In the genomic region with DNA sequence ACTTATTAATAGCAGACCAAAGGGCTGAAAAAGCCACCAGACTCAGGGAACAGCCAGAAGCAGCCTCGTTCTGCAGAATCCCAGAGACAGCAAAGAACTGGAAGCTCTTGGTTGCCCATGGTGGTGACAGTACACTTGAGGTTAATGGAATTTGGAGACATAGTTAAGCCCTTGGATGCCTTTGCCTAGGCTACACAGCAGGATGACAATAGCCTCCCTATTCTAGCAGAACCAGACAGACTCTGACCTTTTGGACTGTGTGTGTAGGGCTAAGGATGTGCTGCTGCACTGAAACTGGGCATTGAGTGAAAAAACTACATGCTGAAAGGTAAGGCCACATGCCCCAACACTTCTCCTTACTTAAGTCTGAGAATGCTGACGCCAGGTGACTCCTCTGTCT, we compare ENCODE assay signal across 1 cellular context.
A peak's percentile ranks its signal among the peaks of the same experiment; 100 is the strongest.
TF ChIP-seq lines count a peak whose summit lies in the region.

No MANE protein-coding gene starts in this region.

TF ChIP-seq in HepG2, 621 proteins besides CTCF, POLR2A, EP300 and RAD21 (continued from another document and continues in another):
- no peak for TF ChIP-seq PBX3 (CRISPR knock-in tag; IDR thresholded peaks at IDR 0.05; ENCODE audit: borderline replicate concordance)
- no peak for TF ChIP-seq BORCS8-MEF2B (CRISPR knock-in tag; IDR thresholded peaks at IDR 0.05)
- no peak for TF ChIP-seq FOSL1 (CRISPR knock-in tag; IDR thresholded peaks at IDR 0.05; ENCODE audit: borderline replicate concordance)
- TF ChIP-seq ZNF558 (CRISPR knock-in tag; IDR thresholded peaks at IDR 0.05; ENCODE audit: borderline replicate concordance) = no peak
- TF ChIP-seq FOXO4 (CRISPR knock-in tag; conservative IDR thresholded peaks at IDR 0.05) = no peak
- no peak for TF ChIP-seq KLF6 (CRISPR knock-in tag; IDR thresholded peaks at IDR 0.05)
- TF ChIP-seq ZNF281 (CRISPR knock-in tag; IDR thresholded peaks at IDR 0.05; ENCODE audit: borderline replicate concordance) = no peak
- TF ChIP-seq, protein P1, sequence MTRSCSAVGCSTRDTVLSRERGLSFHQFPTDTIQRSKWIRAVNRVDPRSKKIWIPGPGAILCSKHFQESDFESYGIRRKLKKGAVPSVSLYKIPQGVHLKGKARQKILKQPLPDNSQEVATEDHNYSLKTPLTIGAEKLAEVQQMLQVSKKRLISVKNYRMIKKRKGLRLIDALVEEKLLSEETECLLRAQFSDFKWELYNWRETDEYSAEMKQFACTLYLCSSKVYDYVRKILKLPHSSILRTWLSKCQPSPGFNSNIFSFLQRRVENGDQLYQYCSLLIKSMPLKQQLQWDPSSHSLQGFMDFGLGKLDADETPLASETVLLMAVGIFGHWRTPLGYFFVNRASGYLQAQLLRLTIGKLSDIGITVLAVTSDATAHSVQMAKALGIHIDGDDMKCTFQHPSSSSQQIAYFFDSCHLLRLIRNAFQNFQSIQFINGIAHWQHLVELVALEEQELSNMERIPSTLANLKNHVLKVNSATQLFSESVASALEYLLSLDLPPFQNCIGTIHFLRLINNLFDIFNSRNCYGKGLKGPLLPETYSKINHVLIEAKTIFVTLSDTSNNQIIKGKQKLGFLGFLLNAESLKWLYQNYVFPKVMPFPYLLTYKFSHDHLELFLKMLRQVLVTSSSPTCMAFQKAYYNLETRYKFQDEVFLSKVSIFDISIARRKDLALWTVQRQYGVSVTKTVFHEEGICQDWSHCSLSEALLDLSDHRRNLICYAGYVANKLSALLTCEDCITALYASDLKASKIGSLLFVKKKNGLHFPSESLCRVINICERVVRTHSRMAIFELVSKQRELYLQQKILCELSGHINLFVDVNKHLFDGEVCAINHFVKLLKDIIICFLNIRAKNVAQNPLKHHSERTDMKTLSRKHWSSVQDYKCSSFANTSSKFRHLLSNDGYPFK (CRISPR knock-in tag; IDR thresholded peaks at IDR 0.05; ENCODE audit: borderline replicate concordance) = no peak
- TF ChIP-seq FOXA3 (CRISPR knock-in tag; IDR thresholded peaks at IDR 0.05) = 0 out of 2 replicates have a peak, but pooled peaks have one; percentile 8
- TF ChIP-seq DNMT1 (CRISPR knock-in tag; IDR thresholded peaks at IDR 0.05) = no peak
- TF ChIP-seq WIZ (CRISPR knock-in tag; IDR thresholded peaks at IDR 0.05) = no peak
- no peak for TF ChIP-seq KDM2A (CRISPR knock-in tag; IDR thresholded peaks at IDR 0.05; ENCODE audit: borderline replicate concordance, low read depth)
- no peak for TF ChIP-seq RAD51 (IDR thresholded peaks at IDR 0.05; ENCODE audit: borderline replicate concordance)
- TF ChIP-seq HNF4G (IDR thresholded peaks at IDR 0.05; ENCODE audit: borderline replicate concordance, low read depth, low read length) = peak; percentile 79
- TF ChIP-seq HNF4G (CRISPR knock-in tag; IDR thresholded peaks at IDR 0.05; ENCODE audit: borderline replicate concordance, low read depth) = no peak
- no peak for TF ChIP-seq ESRRA (CRISPR knock-in tag; IDR thresholded peaks at IDR 0.05; ENCODE audit: low read depth)
- TF ChIP-seq YEATS2 (CRISPR knock-in tag; IDR thresholded peaks at IDR 0.05; ENCODE audit: borderline replicate concordance) = no peak
- TF ChIP-seq NR2F1 (CRISPR knock-in tag; IDR thresholded peaks at IDR 0.05) = no peak
- TF ChIP-seq, protein P2, sequence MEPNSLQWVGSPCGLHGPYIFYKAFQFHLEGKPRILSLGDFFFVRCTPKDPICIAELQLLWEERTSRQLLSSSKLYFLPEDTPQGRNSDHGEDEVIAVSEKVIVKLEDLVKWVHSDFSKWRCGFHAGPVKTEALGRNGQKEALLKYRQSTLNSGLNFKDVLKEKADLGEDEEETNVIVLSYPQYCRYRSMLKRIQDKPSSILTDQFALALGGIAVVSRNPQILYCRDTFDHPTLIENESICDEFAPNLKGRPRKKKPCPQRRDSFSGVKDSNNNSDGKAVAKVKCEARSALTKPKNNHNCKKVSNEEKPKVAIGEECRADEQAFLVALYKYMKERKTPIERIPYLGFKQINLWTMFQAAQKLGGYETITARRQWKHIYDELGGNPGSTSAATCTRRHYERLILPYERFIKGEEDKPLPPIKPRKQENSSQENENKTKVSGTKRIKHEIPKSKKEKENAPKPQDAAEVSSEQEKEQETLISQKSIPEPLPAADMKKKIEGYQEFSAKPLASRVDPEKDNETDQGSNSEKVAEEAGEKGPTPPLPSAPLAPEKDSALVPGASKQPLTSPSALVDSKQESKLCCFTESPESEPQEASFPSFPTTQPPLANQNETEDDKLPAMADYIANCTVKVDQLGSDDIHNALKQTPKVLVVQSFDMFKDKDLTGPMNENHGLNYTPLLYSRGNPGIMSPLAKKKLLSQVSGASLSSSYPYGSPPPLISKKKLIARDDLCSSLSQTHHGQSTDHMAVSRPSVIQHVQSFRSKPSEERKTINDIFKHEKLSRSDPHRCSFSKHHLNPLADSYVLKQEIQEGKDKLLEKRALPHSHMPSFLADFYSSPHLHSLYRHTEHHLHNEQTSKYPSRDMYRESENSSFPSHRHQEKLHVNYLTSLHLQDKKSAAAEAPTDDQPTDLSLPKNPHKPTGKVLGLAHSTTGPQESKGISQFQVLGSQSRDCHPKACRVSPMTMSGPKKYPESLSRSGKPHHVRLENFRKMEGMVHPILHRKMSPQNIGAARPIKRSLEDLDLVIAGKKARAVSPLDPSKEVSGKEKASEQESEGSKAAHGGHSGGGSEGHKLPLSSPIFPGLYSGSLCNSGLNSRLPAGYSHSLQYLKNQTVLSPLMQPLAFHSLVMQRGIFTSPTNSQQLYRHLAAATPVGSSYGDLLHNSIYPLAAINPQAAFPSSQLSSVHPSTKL (CRISPR knock-in tag; IDR thresholded peaks at IDR 0.05) = peak; percentile 48
- TF ChIP-seq CREM (IDR thresholded peaks at IDR 0.05) = no peak
- TF ChIP-seq CREM (CRISPR knock-in tag; IDR thresholded peaks at IDR 0.05) = no peak
- TF ChIP-seq TP53 (CRISPR knock-in tag; conservative IDR thresholded peaks at IDR 0.05) = no peak
- peak; percentile 36; the same call in 1 of the 2 replicates for TF ChIP-seq ZNF331 (CRISPR knock-in tag; IDR thresholded peaks at IDR 0.05)
- TF ChIP-seq ZNF292 (CRISPR knock-in tag; IDR thresholded peaks at IDR 0.05; ENCODE audit: borderline replicate concordance, low read depth) = no peak
- no peak for TF ChIP-seq SOX6 (IDR thresholded peaks at IDR 0.05)
- peak; percentile 78 for TF ChIP-seq SOX6 (CRISPR knock-in tag; IDR thresholded peaks at IDR 0.05)
- TF ChIP-seq, protein P3, sequence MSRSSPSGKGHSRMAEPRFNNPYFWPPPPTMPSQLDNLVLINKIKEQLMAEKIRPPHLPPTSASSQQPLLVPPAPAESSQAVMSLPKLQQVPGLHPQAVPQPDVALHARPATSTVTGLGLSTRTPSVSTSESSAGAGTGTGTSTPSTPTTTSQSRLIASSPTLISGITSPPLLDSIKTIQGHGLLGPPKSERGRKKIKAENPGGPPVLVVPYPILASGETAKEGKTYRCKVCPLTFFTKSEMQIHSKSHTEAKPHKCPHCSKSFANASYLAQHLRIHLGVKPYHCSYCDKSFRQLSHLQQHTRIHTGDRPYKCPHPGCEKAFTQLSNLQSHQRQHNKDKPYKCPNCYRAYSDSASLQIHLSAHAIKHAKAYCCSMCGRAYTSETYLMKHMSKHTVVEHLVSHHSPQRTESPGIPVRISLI (CRISPR knock-in tag; IDR thresholded peaks at IDR 0.05; ENCODE audit: borderline replicate concordance) = peak; percentile 20; the same call in 1 of the 2 replicates
- TF ChIP-seq TEAD3 (CRISPR knock-in tag; optimal IDR thresholded peaks at IDR 0.05; ENCODE audit: borderline replicate concordance) = peak; percentile 51
- no peak for TF ChIP-seq ZNF891 (CRISPR knock-in tag; IDR thresholded peaks at IDR 0.05)
- TF ChIP-seq ZNF3 (CRISPR knock-in tag; IDR thresholded peaks at IDR 0.05) = no peak
- TF ChIP-seq ZNF749 (CRISPR knock-in tag; IDR thresholded peaks at IDR 0.05; ENCODE audit: borderline replicate concordance) = no peak
- no peak for TF ChIP-seq PLRG1 (conservative IDR thresholded peaks at IDR 0.05)
- TF ChIP-seq ZNF282 (IDR thresholded peaks at IDR 0.05; ENCODE audit: partially characterized antibody) = no peak
- TF ChIP-seq SMAD1 (CRISPR knock-in tag; IDR thresholded peaks at IDR 0.05; ENCODE audit: borderline replicate concordance, low read depth) = no peak
- TF ChIP-seq RELA (CRISPR knock-in tag; IDR thresholded peaks at IDR 0.05) = no peak
- TF ChIP-seq NCOA1 (CRISPR knock-in tag; IDR thresholded peaks at IDR 0.05) = no peak
- TF ChIP-seq, protein P4, sequence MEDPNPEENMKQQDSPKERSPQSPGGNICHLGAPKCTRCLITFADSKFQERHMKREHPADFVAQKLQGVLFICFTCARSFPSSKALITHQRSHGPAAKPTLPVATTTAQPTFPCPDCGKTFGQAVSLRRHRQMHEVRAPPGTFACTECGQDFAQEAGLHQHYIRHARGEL (CRISPR knock-in tag; IDR thresholded peaks at IDR 0.05) = no peak
- TF ChIP-seq AHR (CRISPR knock-in tag; IDR thresholded peaks at IDR 0.05) = no peak
- no peak for TF ChIP-seq ATF3 (CRISPR knock-in tag; IDR thresholded peaks at IDR 0.05)
- TF ChIP-seq SOX5 (CRISPR knock-in tag; IDR thresholded peaks at IDR 0.05; ENCODE audit: borderline replicate concordance) = peak; percentile 74
- TF ChIP-seq, protein P5, sequence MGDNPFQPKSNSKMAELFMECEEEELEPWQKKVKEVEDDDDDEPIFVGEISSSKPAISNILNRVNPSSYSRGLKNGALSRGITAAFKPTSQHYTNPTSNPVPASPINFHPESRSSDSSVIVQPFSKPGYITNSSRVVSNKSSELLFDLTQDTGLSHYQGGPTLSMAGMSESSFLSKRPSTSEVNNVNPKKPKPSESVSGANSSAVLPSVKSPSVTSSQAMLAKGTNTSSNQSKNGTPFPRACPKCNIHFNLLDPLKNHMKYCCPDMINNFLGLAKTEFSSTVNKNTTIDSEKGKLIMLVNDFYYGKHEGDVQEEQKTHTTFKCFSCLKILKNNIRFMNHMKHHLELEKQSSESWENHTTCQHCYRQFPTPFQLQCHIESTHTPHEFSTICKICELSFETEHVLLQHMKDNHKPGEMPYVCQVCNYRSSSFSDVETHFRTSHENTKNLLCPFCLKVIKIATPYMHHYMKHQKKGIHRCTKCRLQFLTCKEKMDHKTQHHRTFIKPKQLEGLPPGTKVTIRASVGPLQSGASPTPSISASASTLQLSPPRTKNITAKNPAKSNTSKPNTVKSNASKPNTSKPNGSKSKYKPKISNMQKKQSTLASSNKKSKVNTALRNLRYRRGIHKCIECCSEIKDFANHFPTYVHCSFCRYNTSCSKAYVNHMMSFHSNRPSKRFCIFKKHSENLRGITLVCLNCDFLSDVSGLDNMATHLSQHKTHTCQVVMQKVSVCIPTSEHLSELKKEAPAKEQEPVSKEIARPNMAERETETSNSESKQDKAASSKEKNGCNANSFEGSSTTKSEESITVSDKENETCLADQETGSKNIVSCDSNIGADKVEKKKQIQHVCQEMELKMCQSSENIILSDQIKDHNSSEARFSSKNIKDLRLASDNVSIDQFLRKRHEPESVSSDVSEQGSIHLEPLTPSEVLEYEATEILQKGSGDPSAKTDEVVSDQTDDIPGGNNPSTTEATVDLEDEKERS (CRISPR knock-in tag; IDR thresholded peaks at IDR 0.05) = no peak
- no peak for TF ChIP-seq HMG20A (CRISPR knock-in tag; IDR thresholded peaks at IDR 0.05; ENCODE audit: borderline replicate concordance)
- no peak for TF ChIP-seq SIN3B (IDR thresholded peaks at IDR 0.05; ENCODE audit: low read length)
- TF ChIP-seq FOXO1 (CRISPR knock-in tag; IDR thresholded peaks at IDR 0.05) = no peak
- no peak for TF ChIP-seq ZSCAN20 (CRISPR knock-in tag; IDR thresholded peaks at IDR 0.05; ENCODE audit: borderline replicate concordance)
- TF ChIP-seq HOXA7 (CRISPR knock-in tag; IDR thresholded peaks at IDR 0.05) = no peak
- no peak for TF ChIP-seq PHF20 (CRISPR knock-in tag; IDR thresholded peaks at IDR 0.05)
